In genomic region chr16:57940382-57940966, GRCh38 we compare ENCODE assay signal across 2 cellular contexts.
A peak's percentile ranks its signal among the peaks of the same experiment; 100 is the strongest.
TF ChIP-seq lines count a peak whose summit lies in the region.

No MANE protein-coding gene starts in this region.

TF ChIP-seq in HepG2, 621 proteins besides CTCF, POLR2A, EP300 and RAD21 (continues in another document):
- TF ChIP-seq, protein P1, sequence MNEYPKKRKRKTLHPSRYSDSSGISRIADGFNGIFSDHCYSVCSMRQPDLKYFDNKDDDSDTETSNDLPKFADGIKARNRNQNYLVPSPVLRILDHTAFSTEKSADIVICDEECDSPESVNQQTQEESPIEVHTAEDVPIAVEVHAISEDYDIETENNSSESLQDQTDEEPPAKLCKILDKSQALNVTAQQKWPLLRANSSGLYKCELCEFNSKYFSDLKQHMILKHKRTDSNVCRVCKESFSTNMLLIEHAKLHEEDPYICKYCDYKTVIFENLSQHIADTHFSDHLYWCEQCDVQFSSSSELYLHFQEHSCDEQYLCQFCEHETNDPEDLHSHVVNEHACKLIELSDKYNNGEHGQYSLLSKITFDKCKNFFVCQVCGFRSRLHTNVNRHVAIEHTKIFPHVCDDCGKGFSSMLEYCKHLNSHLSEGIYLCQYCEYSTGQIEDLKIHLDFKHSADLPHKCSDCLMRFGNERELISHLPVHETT (CRISPR knock-in tag; conservative IDR thresholded peaks at IDR 0.05): no peak
- TF ChIP-seq ZBTB49 (CRISPR knock-in tag; IDR thresholded peaks at IDR 0.05; ENCODE audit: borderline replicate concordance) (no peak), ZFAT (CRISPR knock-in tag; conservative IDR thresholded peaks at IDR 0.05) (no peak), ZNF768 (CRISPR knock-in tag; IDR thresholded peaks at IDR 0.05) (peak; percentile 89), PAF1 (CRISPR knock-in tag; IDR thresholded peaks at IDR 0.05) (no peak), ZNF790 (CRISPR knock-in tag; IDR thresholded peaks at IDR 0.05; ENCODE audit: borderline replicate concordance) (no peak), FOXA1 (IDR thresholded peaks at IDR 0.05) (no peak), FOXA1 (CRISPR knock-in tag; IDR thresholded peaks at IDR 0.05) (no peak), KLF6 (CRISPR knock-in tag; IDR thresholded peaks at IDR 0.05) (no peak), USF2 (IDR thresholded peaks at IDR 0.05; ENCODE audit: low read depth, low read length) (no peak), USF2 (CRISPR knock-in tag; IDR thresholded peaks at IDR 0.05; ENCODE audit: borderline replicate concordance) (no peak), ZMYM3 (CRISPR knock-in tag; IDR thresholded peaks at IDR 0.05) (peak; percentile 30; the same call in 1 of the 2 replicates), MAFG (CRISPR knock-in tag; IDR thresholded peaks at IDR 0.05) (no peak), MTA3 (CRISPR knock-in tag; IDR thresholded peaks at IDR 0.05) (no peak), KDM2A (CRISPR knock-in tag; IDR thresholded peaks at IDR 0.05; ENCODE audit: borderline replicate concordance, low read depth) (no peak), NFAT5 (CRISPR knock-in tag; IDR thresholded peaks at IDR 0.05) (no peak)

TF ChIP-seq in K562, 482 proteins besides CTCF, POLR2A, EP300 and RAD21:
- TF ChIP-seq ZBTB9 (CRISPR knock-in tag; IDR thresholded peaks at IDR 0.05): no peak
- TF ChIP-seq BCOR (IDR thresholded peaks at IDR 0.05): 0 out of 2 replicates have a peak, but pooled peaks have one; percentile 53
- peak in 1 of 2 experiments; percentile 20; a peak in 1 of 4 replicates for TF ChIP-seq KDM1A (IDR thresholded peaks at IDR 0.05)
- no peak for TF ChIP-seq ZNF592 (IDR thresholded peaks at IDR 0.05)
- peak; percentile 46; the same call in 1 of the 2 replicates for TF ChIP-seq SMARCA5 (IDR thresholded peaks at IDR 0.05)
- TF ChIP-seq RBM25 (IDR thresholded peaks at IDR 0.05; ENCODE audit: low read depth, low read length, severe bottlenecking): peak; percentile 69
- peak; percentile 79 for TF ChIP-seq ZFP36 (IDR thresholded peaks at IDR 0.05; ENCODE audit: low read depth, low read length, partially characterized antibody)
